ENCODE assay signal across 12 cellular contexts in the genomic region with DNA sequence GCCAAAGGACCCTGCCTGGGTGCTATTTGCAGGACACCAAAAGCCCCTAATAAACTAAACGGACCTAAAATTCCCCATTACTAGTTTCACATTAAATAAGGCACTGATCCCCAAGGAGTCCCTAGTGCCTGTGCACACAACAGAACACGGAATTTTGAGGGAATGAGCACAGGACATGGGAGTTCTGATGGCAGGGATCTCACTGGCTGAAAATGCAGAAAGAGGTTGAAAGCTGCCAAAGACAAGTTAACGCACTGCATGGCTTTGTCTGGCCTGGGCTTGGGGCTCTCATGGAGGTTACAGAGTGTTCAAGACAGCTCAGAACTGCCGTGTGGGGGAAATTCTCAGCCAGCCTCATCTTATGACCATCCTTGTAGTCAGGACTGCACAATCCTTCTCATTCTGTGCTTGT.
DNase-seq lines count a peak whose midpoint lies in the region; ATAC-seq lines count a peak whose summit lies in the region.
"Had no signal": no experiment of that assay in that cellular context is flagged by ENCODE, and none has a peak within 500 bp of the region (broad histone marks: within the 10 kb centered on the region; RNA-seq: fewer than 3 reads in every experiment).

No MANE protein-coding gene starts in this region.

- peaks cover 5 to 15% of the 10 kb centered on the region in 2 donors for H3K4me1 Mint-ChIP-seq in stimulated activated naive B cell treated with anti-CD40 and anti-IgM and Interleukin-4, amounts not matched to agents 10 μg/mL and 1 μg/mL and 100 μg/mL, for 72 hours

- peaks cover 0 to 4% of the 10 kb centered on the region in 2 donors for H3K9me3 Mint-ChIP-seq in stimulated activated naive B cell treated with anti-CD40 and anti-IgM and Interleukin-4, amounts not matched to agents 10 μg/mL and 1 μg/mL and 100 μg/mL, for 72 hours

- no peak for DNase-seq in stimulated activated naive B cell treated with anti-CD40 and anti-IgM and Interleukin-4, amounts not matched to agents 10 μg/mL and 1 μg/mL and 100 μg/mL, for 72 hours
- DNase-seq in NCI-H1048 (lab: John Stamatoyannopoulos, UW), result no peak
- no peak for DNase-seq in NCI-H345 treated with DMSO at 0.1 percent for 48 hours (lab: John Stamatoyannopoulos, UW; ENCODE audit: unreplicated experiment)
- DNase-seq in NCI-H1694 (lab: John Stamatoyannopoulos, UW), result no peak
- DNase-seq: amniotic stem cell; Calu3; NCI-H2081 treated with DMSO at 0.1 percent for 48 hours; stimulated activated CD4-positive, alpha-beta T cell treated with anti-CD3 and anti-CD28 coated beads, Interleukin-12 subunit alpha, Interleukin-12 subunit beta, amount 100 ng/mL, for 4 hours had no signal

- no peaks in the 10 kb centered on the region for H3K36me3 Mint-ChIP-seq in stimulated activated naive B cell treated with anti-CD40 and anti-IgM and Interleukin-4, amounts not matched to agents 10 μg/mL and 1 μg/mL and 100 μg/mL, for 72 hours
- H3K36me3 Mint-ChIP-seq: naive thymus-derived CD4-positive, alpha-beta T cell had no signal

- no peak overlapping the region for H3K27ac Mint-ChIP-seq in stimulated activated naive B cell treated with anti-CD40 and anti-IgM and Interleukin-4, amounts not matched to agents 10 μg/mL and 1 μg/mL and 100 μg/mL, for 72 hours
- H3K27ac Mint-ChIP-seq: naive thymus-derived CD4-positive, alpha-beta T cell had no signal

- H3K27me3 Mint-ChIP-seq in stimulated activated naive B cell treated with anti-CD40 and anti-IgM and Interleukin-4, amounts not matched to agents 10 μg/mL and 1 μg/mL and 100 μg/mL, for 72 hours, result peaks cover 16 to 30% of the 10 kb centered on the region in 2 donors

- H3K4me3 Mint-ChIP-seq in stimulated activated naive B cell treated with anti-CD40 and anti-IgM and Interleukin-4, amounts not matched to agents 10 μg/mL and 1 μg/mL and 100 μg/mL, for 72 hours, result no peak overlapping the region
- H3K4me3 Mint-ChIP-seq: naive thymus-derived CD4-positive, alpha-beta T cell had no signal

- ATAC-seq in GM19395 (IDR thresholded peaks at IDR 0.05; ENCODE audit: unreplicated experiment) (peak; percentile 47), HG02623 (IDR thresholded peaks at IDR 0.05; ENCODE audit: unreplicated experiment) (peak; percentile 42), HG03460 (IDR thresholded peaks at IDR 0.05; ENCODE audit: unreplicated experiment) (peak; percentile 36)
- peak; percentile 58 to 80 for ATAC-seq in stimulated activated naive B cell treated with anti-CD40 and anti-IgM and Interleukin-4, amounts not matched to agents 10 μg/mL and 1 μg/mL and 100 μg/mL, for 72 hours (replicated peaks)
- ATAC-seq: naive thymus-derived CD4-positive, alpha-beta T cell had no signal
